Comparison of ENCODE assay signal across 1 cellular context in genomic region chr1:47207811-47208373, GRCh38.
TF ChIP-seq lines count a peak whose summit lies in the region.

No MANE protein-coding gene starts in this region.

TF ChIP-seq in IMR-90, 13 proteins besides CTCF, POLR2A, EP300 and RAD21 (continued from another document):
- TF ChIP-seq ELK1 (IDR thresholded peaks at IDR 0.05; ENCODE audit: borderline replicate concordance, low read depth, low read length) = no peak
- TF ChIP-seq CHD1 (IDR thresholded peaks at IDR 0.05; ENCODE audit: low read depth, low read length) = no peak
- TF ChIP-seq RFX5 (IDR thresholded peaks at IDR 0.05; ENCODE audit: low read depth, low read length) = no peak
- TF ChIP-seq BHLHE40 (IDR thresholded peaks at IDR 0.05; ENCODE audit: low read depth, low read length) = no peak
- TF ChIP-seq FOS (IDR thresholded peaks at IDR 0.05; ENCODE audit: low read depth, low read length) = no peak
- TF ChIP-seq MAFK (IDR thresholded peaks at IDR 0.05; ENCODE audit: low read depth, low read length) = no peak
- TF ChIP-seq NFE2L2 (IDR thresholded peaks at IDR 0.05; ENCODE audit: low read depth, low read length) = no peak
